ENCODE assay signal across 1 cellular context in genomic region chr14:91349481-91350074, GRCh38.
TF ChIP-seq lines count a peak whose summit lies in the region.

No MANE protein-coding gene starts in this region.

TF ChIP-seq in GM23338, 12 proteins besides CTCF, POLR2A, EP300 and RAD21 (continued from another document):
- no peak for TF ChIP-seq POLR2AphosphoS5 (IDR thresholded peaks at IDR 0.05; ENCODE audit: low read depth)
- TF ChIP-seq, protein P1, sequence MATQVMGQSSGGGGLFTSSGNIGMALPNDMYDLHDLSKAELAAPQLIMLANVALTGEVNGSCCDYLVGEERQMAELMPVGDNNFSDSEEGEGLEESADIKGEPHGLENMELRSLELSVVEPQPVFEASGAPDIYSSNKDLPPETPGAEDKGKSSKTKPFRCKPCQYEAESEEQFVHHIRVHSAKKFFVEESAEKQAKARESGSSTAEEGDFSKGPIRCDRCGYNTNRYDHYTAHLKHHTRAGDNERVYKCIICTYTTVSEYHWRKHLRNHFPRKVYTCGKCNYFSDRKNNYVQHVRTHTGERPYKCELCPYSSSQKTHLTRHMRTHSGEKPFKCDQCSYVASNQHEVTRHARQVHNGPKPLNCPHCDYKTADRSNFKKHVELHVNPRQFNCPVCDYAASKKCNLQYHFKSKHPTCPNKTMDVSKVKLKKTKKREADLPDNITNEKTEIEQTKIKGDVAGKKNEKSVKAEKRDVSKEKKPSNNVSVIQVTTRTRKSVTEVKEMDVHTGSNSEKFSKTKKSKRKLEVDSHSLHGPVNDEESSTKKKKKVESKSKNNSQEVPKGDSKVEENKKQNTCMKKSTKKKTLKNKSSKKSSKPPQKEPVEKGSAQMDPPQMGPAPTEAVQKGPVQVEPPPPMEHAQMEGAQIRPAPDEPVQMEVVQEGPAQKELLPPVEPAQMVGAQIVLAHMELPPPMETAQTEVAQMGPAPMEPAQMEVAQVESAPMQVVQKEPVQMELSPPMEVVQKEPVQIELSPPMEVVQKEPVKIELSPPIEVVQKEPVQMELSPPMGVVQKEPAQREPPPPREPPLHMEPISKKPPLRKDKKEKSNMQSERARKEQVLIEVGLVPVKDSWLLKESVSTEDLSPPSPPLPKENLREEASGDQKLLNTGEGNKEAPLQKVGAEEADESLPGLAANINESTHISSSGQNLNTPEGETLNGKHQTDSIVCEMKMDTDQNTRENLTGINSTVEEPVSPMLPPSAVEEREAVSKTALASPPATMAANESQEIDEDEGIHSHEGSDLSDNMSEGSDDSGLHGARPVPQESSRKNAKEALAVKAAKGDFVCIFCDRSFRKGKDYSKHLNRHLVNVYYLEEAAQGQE (IDR thresholded peaks at IDR 0.05; ENCODE audit: unreplicated experiment): no peak
- no peak for TF ChIP-seq STAT1 (IDR thresholded peaks at IDR 0.05; ENCODE audit: unreplicated experiment)
- no peak for TF ChIP-seq ZNF114 (CRISPR knock-in tag; IDR thresholded peaks at IDR 0.05)
- no peak for TF ChIP-seq EZH2phosphoT487 (IDR thresholded peaks at IDR 0.05; ENCODE audit: unreplicated experiment)
